Comparison of ENCODE assay signal across 18 cellular contexts in genomic region chr4:139438141-139438540, GRCh38. TPM values are rescaled to one million over a fixed set of nuclear protein-coding genes. Genes with fewer than 3 reads are reported as not detected.
DNase-seq lines count a peak whose midpoint lies in the region; ATAC-seq, FAIRE-seq and TF ChIP-seq lines count a peak whose summit lies in the region.
"Had no signal": no experiment of that assay in that cellular context is flagged by ENCODE, and none has a peak within 500 bp of the region (broad histone marks: within the 10 kb centered on the region; RNA-seq: fewer than 3 reads in every experiment).

No MANE protein-coding gene starts in this region.

- H3K27ac Mint-ChIP-seq in endothelial cell (ENCODE audit: unreplicated experiment): no peak overlapping the region
- no peak overlapping the region for H3K27ac Mint-ChIP-seq in chondrocyte (ENCODE audit: unreplicated experiment)
- no peak overlapping the region for H3K27ac Mint-ChIP-seq in stimulated activated memory B cell treated with anti-CD40 and anti-IgM and Interleukin-4, amounts not matched to agents 10 μg/mL and 1 μg/mL and 100 μg/mL, for 72 hours
- H3K27ac Mint-ChIP-seq: CD8-positive, alpha-beta memory T cell; GM23338 had no signal

- peaks cover 3% of the 10 kb centered on the region for H3K27me3 Mint-ChIP-seq in endothelial cell (ENCODE audit: unreplicated experiment)
- H3K27me3 Mint-ChIP-seq in chondrocyte (ENCODE audit: low read depth): no peaks in the 10 kb centered on the region
- H3K27me3 Mint-ChIP-seq in stimulated activated memory B cell treated with anti-CD40 and anti-IgM and Interleukin-4, amounts not matched to agents 10 μg/mL and 1 μg/mL and 100 μg/mL, for 72 hours: no peaks in the 10 kb centered on the region
- H3K27me3 Mint-ChIP-seq: CD8-positive, alpha-beta memory T cell; IgD-negative memory B cell had no signal

- H3K4ac ChIP-seq in mesendoderm (ENCODE audit: low read depth, low read length): no peak overlapping the region

- no peak overlapping the region for H3K23ac ChIP-seq in mesendoderm (ENCODE audit: low read length)

- TF ChIP-seq POLR2A in GM12891 (IDR thresholded peaks at IDR 0.05; ENCODE audit: low read depth, low read length): no peak

- no peaks in the 10 kb centered on the region for H4K20me1 ChIP-seq in MM.1S (ENCODE audit: insufficient read depth, low read length)
- H4K20me1 ChIP-seq: BLaER1 had no signal

- H3K56ac ChIP-seq in mesendoderm (ENCODE audit: low read length): no peak overlapping the region

- no peak overlapping the region for H2BK5ac ChIP-seq in mesendoderm (ENCODE audit: low read length)

- no peak overlapping the region for H2AFZ ChIP-seq in MM.1S (ENCODE audit: low read length)
- H2AFZ ChIP-seq: GM23338 had no signal

- DNase-seq in GM12891 (ENCODE audit: insufficient read length, low spot score) (no peak), MM.1S (no peak), endothelial cell (ENCODE audit: low spot score) (no peak), mesendoderm (peak; percentile 22), DMS153 treated with DMSO at 0.1 percent for 48 hours (lab: John Stamatoyannopoulos, UW; ENCODE audit: unreplicated experiment) (no peak), chondrocyte (ENCODE audit: low spot score) (no peak)
- DNase-seq: 8988T; AML-193; Caco-2; CD8-positive, alpha-beta memory T cell; DMS79; H7 had no signal

- no peak for ATAC-seq in GM18873 (IDR thresholded peaks at IDR 0.05; ENCODE audit: low FRiP score, unreplicated experiment)
- no peak for ATAC-seq in stimulated activated memory B cell treated with anti-CD40 and anti-IgM and Interleukin-4, amounts not matched to agents 10 μg/mL and 1 μg/mL and 100 μg/mL, for 72 hours
- ATAC-seq: GM23338 had no signal

- H3K36me3 Mint-ChIP-seq in endothelial cell (ENCODE audit: low read depth, unreplicated experiment) (peaks cover 36% of the 10 kb centered on the region), chondrocyte (ENCODE audit: low read depth) (peaks cover 35% of the 10 kb centered on the region)
- peaks cover 44% of the 10 kb centered on the region for H3K36me3 Mint-ChIP-seq in stimulated activated memory B cell treated with anti-CD40 and anti-IgM and Interleukin-4, amounts not matched to agents 10 μg/mL and 1 μg/mL and 100 μg/mL, for 72 hours

- no peaks in the 10 kb centered on the region for H3K9me3 Mint-ChIP-seq in endothelial cell (ENCODE audit: unreplicated experiment)
- peaks cover 37% of the 10 kb centered on the region for H3K9me3 Mint-ChIP-seq in chondrocyte (ENCODE audit: low read depth)
- H3K9me3 Mint-ChIP-seq in stimulated activated memory B cell treated with anti-CD40 and anti-IgM and Interleukin-4, amounts not matched to agents 10 μg/mL and 1 μg/mL and 100 μg/mL, for 72 hours: peaks cover 14% of the 10 kb centered on the region

- H3K4me3 Mint-ChIP-seq in endothelial cell (ENCODE audit: unreplicated experiment) (peak overlapping the region; percentile 26), chondrocyte (ENCODE audit: unreplicated experiment) (no peak overlapping the region)
- H3K4me3 Mint-ChIP-seq in stimulated activated memory B cell treated with anti-CD40 and anti-IgM and Interleukin-4, amounts not matched to agents 10 μg/mL and 1 μg/mL and 100 μg/mL, for 72 hours: no peak overlapping the region
- H3K4me3 Mint-ChIP-seq: CD8-positive, alpha-beta memory T cell; GM23338; IgD-negative memory B cell had no signal

- no CpG with 5 or more reads among the region's 2 CpGs for WGBS in mesendoderm (ENCODE audit: extremely low coverage, insufficient coverage, low lambda C conversion rate)

- H3K27ac ChIP-seq in MM.1S (ENCODE audit: low read length): peak overlapping the region; percentile 8; the same call in 1 of the 2 replicates
- H3K27ac ChIP-seq in mesendoderm (ENCODE audit: low read depth, low read length): no peak overlapping the region
- H3K27ac ChIP-seq: BLaER1 had no signal

- peaks cover 6% of the 10 kb centered on the region; the same call in 1 of the 2 replicates for H3F3A ChIP-seq in MM.1S (ENCODE audit: insufficient read depth, low read length)

- H3K4me1 ChIP-seq in MM.1S (ENCODE audit: low read length): peaks cover 19% of the 10 kb centered on the region
- H3K4me1 ChIP-seq in mesendoderm (ENCODE audit: control insufficient read depth, low read depth, low read length): no peaks in the 10 kb centered on the region
- H3K4me1 ChIP-seq: Caco-2 had no signal

- no peaks in the 10 kb centered on the region for H3K4me1 Mint-ChIP-seq in endothelial cell (ENCODE audit: unreplicated experiment)
- peaks cover 24% of the 10 kb centered on the region for H3K4me1 Mint-ChIP-seq in chondrocyte (ENCODE audit: low read depth)
- no peaks in the 10 kb centered on the region for H3K4me1 Mint-ChIP-seq in stimulated activated memory B cell treated with anti-CD40 and anti-IgM and Interleukin-4, amounts not matched to agents 10 μg/mL and 1 μg/mL and 100 μg/mL, for 72 hours
- H3K4me1 Mint-ChIP-seq: GM23338 had no signal

- H3K9ac ChIP-seq in MM.1S (ENCODE audit: low read length) (no peak overlapping the region), mesendoderm (ENCODE audit: low read length) (no peak overlapping the region)
- H3K9ac ChIP-seq: BLaER1 had no signal

- no peaks in the 10 kb centered on the region; the same call in 1 of the 2 replicates for H3K36me3 ChIP-seq in MM.1S (replicated peaks; ENCODE audit: insufficient read depth, low read length)
- no peaks in the 10 kb centered on the region for H3K36me3 ChIP-seq in mesendoderm (ENCODE audit: control insufficient read depth, insufficient read depth, low read length)

- H2AK5ac ChIP-seq in mesendoderm (ENCODE audit: low read length): no peak overlapping the region

- H3K9me3 ChIP-seq in MM.1S (replicated peaks; ENCODE audit: insufficient read depth, low read length): no peaks in the 10 kb centered on the region

- H3K4me2 ChIP-seq in MM.1S (ENCODE audit: low read depth, low read length): 0 out of 2 replicates have a peak overlapping the region, but pooled peaks have one; percentile 1
- no peak overlapping the region for H3K4me2 ChIP-seq in mesendoderm (ENCODE audit: low read length)
- H3K4me2 ChIP-seq: BLaER1, GM23338 had no signal

- TF ChIP-seq CTCF in MM.1S (IDR thresholded peaks at IDR 0.05; ENCODE audit: low read length): no peak
- TF ChIP-seq CTCF in endothelial cell (IDR thresholded peaks at IDR 0.05; ENCODE audit: unreplicated experiment): no peak
- no peak for TF ChIP-seq CTCF in chondrocyte (IDR thresholded peaks at IDR 0.05)

- H3K18ac ChIP-seq in mesendoderm (ENCODE audit: low read length): no peak overlapping the region

- H4K8ac ChIP-seq in mesendoderm (ENCODE audit: low read depth, low read length): no peak overlapping the region

- H3K79me2 ChIP-seq in MM.1S (ENCODE audit: low read length): no peaks in the 10 kb centered on the region
- no peaks in the 10 kb centered on the region for H3K79me2 ChIP-seq in mesendoderm (ENCODE audit: control insufficient read depth, insufficient read depth, low read length)

- H3K4me3 ChIP-seq in MM.1S (ENCODE audit: low read length) (no peak overlapping the region), mesendoderm (ENCODE audit: low read length) (no peak overlapping the region)
- H3K4me3 ChIP-seq: GM23338 had no signal

- H4K5ac ChIP-seq in mesendoderm (ENCODE audit: low read length): no peak overlapping the region

- H2BK15ac ChIP-seq in mesendoderm (replicated peaks; ENCODE audit: low read depth): no peak overlapping the region

- FAIRE-seq in GM12891 (lab: Jason Lieb, UNC): peak; percentile 87
- FAIRE-seq: GM12892 had no signal

- H3K79me1 ChIP-seq in mesendoderm (ENCODE audit: low read length): no peaks in the 10 kb centered on the region

- H3K9me2 ChIP-seq in MM.1S (replicated peaks; ENCODE audit: insufficient read depth, low read length): no peaks in the 10 kb centered on the region

- no peak overlapping the region for H2BK120ac ChIP-seq in mesendoderm (ENCODE audit: low read depth, low read length)

- H3K27me3 ChIP-seq in MM.1S (replicated peaks; ENCODE audit: insufficient read depth, low read length) (no peaks in the 10 kb centered on the region), mesendoderm (ENCODE audit: insufficient read depth, low read length, poor library complexity) (no peaks in the 10 kb centered on the region)
- H3K27me3 ChIP-seq: BLaER1 had no signal

TF ChIP-seq in GM12891, 5 proteins besides CTCF, POLR2A, EP300 and RAD21:
- no peak for TF ChIP-seq SPI1 (IDR thresholded peaks at IDR 0.05; ENCODE audit: low read depth, low read length)
- TF ChIP-seq POU2F2 (IDR thresholded peaks at IDR 0.05; ENCODE audit: low read depth, low read length): no peak
- TF ChIP-seq PAX5 (IDR thresholded peaks at IDR 0.05; ENCODE audit: insufficient read depth, low read length, severe bottlenecking): no peak
- no peak for TF ChIP-seq POLR2AphosphoS5 (IDR thresholded peaks at IDR 0.05; ENCODE audit: low read depth, low read length)
- TF ChIP-seq TAF1 (IDR thresholded peaks at IDR 0.05; ENCODE audit: low read depth, low read length): no peak

RNA-seq across cellular contexts. Expression of gene RAB33B, which starts 15.8 kb away (rescaled TPM):
- polyA plus RNA-seq in GM12891 (2012; ENCODE audit: low read depth, missing spikeins): 2.8 TPM
- 11.4 TPM for total RNA-seq in endothelial cell (ENCODE audit: unreplicated experiment)
- polyA plus RNA-seq in mesendoderm (2013, experiment 1 of 2): 4.7 TPM
- polyA plus RNA-seq in mesendoderm (2013, experiment 2 of 2): 5.4 TPM
- 12.4 to 14.2 TPM (median 13.8 TPM) in 3 replicates for total RNA-seq in chondrocyte
